24 cellular contexts compared by ENCODE assay signal in genomic region chr2:65594150-65594549, GRCh38.
DNase-seq lines count a peak whose midpoint lies in the region; ATAC-seq, FAIRE-seq and TF ChIP-seq lines count a peak whose summit lies in the region.
"Had no signal": no experiment of that assay in that cellular context is flagged by ENCODE, and none has a peak within 500 bp of the region (broad histone marks: within the 10 kb centered on the region; RNA-seq: fewer than 3 reads in every experiment).

No MANE protein-coding gene starts in this region.

- no peak overlapping the region for H2AFZ ChIP-seq in HepG2 (ENCODE audit: low read length)
- H2AFZ ChIP-seq in IMR-90 (replicated peaks; ENCODE audit: low read length, poor library complexity): no peak overlapping the region

- H3K18ac ChIP-seq in IMR-90 (ENCODE audit: low read depth, low read length): no peak overlapping the region

- TF ChIP-seq RAD21 in HepG2 (CRISPR knock-in tag; IDR thresholded peaks at IDR 0.05) (no peak), IMR-90 (IDR thresholded peaks at IDR 0.05; ENCODE audit: low read length) (no peak)

- FAIRE-seq in HepG2 (lab: Jason Lieb, UNC): no peak
- FAIRE-seq: GM12878, GM12892, GM19239 had no signal

- H4K8ac ChIP-seq in IMR-90 (ENCODE audit: low read depth in 2 of 2, low read length in 2 of 2): no peak overlapping the region

- H2BK120ac ChIP-seq in IMR-90 (ENCODE audit: low read depth, low read length): no peak overlapping the region

- no peak for TF ChIP-seq EP300 in HepG2 (IDR thresholded peaks at IDR 0.05; ENCODE audit: low read depth in 2 of 2, low read length in 2 of 2)
- TF ChIP-seq EP300 in HepG2 (CRISPR knock-in tag; IDR thresholded peaks at IDR 0.05; ENCODE audit: borderline replicate concordance): no peak

- H3K4me1 ChIP-seq in HepG2 (ENCODE audit: insufficient read depth, low read length) (peaks cover 7% of the 10 kb centered on the region), right lobe of liver (peaks cover 0 to 3% (median 0%) of the 10 kb centered on the region in 4 donors), IMR-90 (ENCODE audit: control insufficient read depth, insufficient read depth, low read length) (no peaks in the 10 kb centered on the region)
- H3K4me1 ChIP-seq: BE2C, BLaER1 had no signal

- H3K27ac ChIP-seq in HepG2 (ENCODE audit: extremely low read length, insufficient read depth, low read length) (no peak overlapping the region), right lobe of liver (no peak overlapping the region), IMR-90 (ENCODE audit: insufficient read depth, low read length) (no peak overlapping the region)
- H3K27ac ChIP-seq: 22Rv1, BLaER1 had no signal

- H2BK20ac ChIP-seq in IMR-90 (ENCODE audit: low read depth, low read length): no peak overlapping the region

- TF ChIP-seq POLR2A in HepG2 (IDR thresholded peaks at IDR 0.05; ENCODE audit: insufficient read depth in 1 of 2, low read depth in 2 of 2, low read length in 2 of 2): no peak
- no peak for TF ChIP-seq POLR2A in right lobe of liver (IDR thresholded peaks at IDR 0.05)
- no peak for TF ChIP-seq POLR2A in IMR-90 (IDR thresholded peaks at IDR 0.05; ENCODE audit: low read depth, low read length)

- H3K79me1 ChIP-seq in IMR-90 (ENCODE audit: low read depth in 1 of 2, low read length in 2 of 2): no peaks in the 10 kb centered on the region

- BruUV-seq in HepG2 (replicated peaks; lab: Mats Ljungman, UMichigan): no TSS peak
- no TSS peak for BruUV-seq in IMR-90 (replicated peaks; lab: Mats Ljungman, UMichigan)

- in situ Hi-C loops in HepG2 (cut with HindIII; ENCODE audit: extremely low pct_ligation_motif_present, low pct_unique_long_range_greater_than_20kb): no loop called here
- in situ Hi-C loops in IMR-90 (cut with MboI; ENCODE audit: low sequenced_read_pairs): no loop called here

- H3K36me3 ChIP-seq in HepG2 (replicated peaks in 1 of 2; ENCODE audit: control insufficient read depth in 1 of 2, insufficient read depth in 2 of 2, low read length in 2 of 2) (no peaks in the 10 kb centered on the region), right lobe of liver (no peaks in the 10 kb centered on the region), IMR-90 (ENCODE audit: control insufficient read depth, insufficient read depth, low read length) (no peaks in the 10 kb centered on the region)
- H3K36me3 ChIP-seq: BE2C, BLaER1 had no signal

- H3K23ac ChIP-seq in IMR-90 (ENCODE audit: low read depth, low read length): no peak overlapping the region

- H3K79me2 ChIP-seq in HepG2 (ENCODE audit: insufficient read depth, low read length): no peaks in the 10 kb centered on the region

- H4K91ac ChIP-seq in IMR-90 (ENCODE audit: insufficient read depth, low read depth, low read length): no peak overlapping the region

- no peak overlapping the region for H2AK9ac ChIP-seq in IMR-90 (replicated peaks; ENCODE audit: low read depth, low read length, poor library complexity)

- no peak for ATAC-seq in HepG2
- ATAC-seq in right lobe of liver: no peak
- no peak for ATAC-seq in IMR-90 (ENCODE audit: low read depth)
- ATAC-seq in GM18502 (IDR thresholded peaks at IDR 0.05; ENCODE audit: poor library complexity, unreplicated experiment): no peak
- no peak for ATAC-seq in HG03469 (IDR thresholded peaks at IDR 0.05; ENCODE audit: unreplicated experiment)
- ATAC-seq: GM12878 had no signal

- H2AK5ac ChIP-seq in IMR-90 (ENCODE audit: low read depth, low read length): no peak overlapping the region

- no peak for TF ChIP-seq CTCF in HepG2 (CRISPR knock-in tag; IDR thresholded peaks at IDR 0.05)
- TF ChIP-seq CTCF in right lobe of liver (IDR thresholded peaks at IDR 0.05): no peak
- no peak for TF ChIP-seq CTCF in IMR-90 (conservative IDR thresholded peaks at IDR 0.05; ENCODE audit: low read depth, low read length)

- no peak overlapping the region for H3K14ac ChIP-seq in IMR-90 (replicated peaks; ENCODE audit: low read depth, low read length)

- no peak overlapping the region for H3K9ac ChIP-seq in HepG2 (ENCODE audit: insufficient read depth, low read depth, low read length)
- no peak overlapping the region for H3K9ac ChIP-seq in IMR-90 (ENCODE audit: low read depth, low read length)
- H3K9ac ChIP-seq: BLaER1 had no signal

- H2BK5ac ChIP-seq in IMR-90 (ENCODE audit: low read depth, low read length, poor library complexity, severe bottlenecking): no peak overlapping the region

- H3K9me1 ChIP-seq in IMR-90 (ENCODE audit: insufficient read depth, low read length): no peaks in the 10 kb centered on the region

- intact Hi-C loops in HepG2 (cut with micrococcal nuclease; ENCODE audit: unreplicated experiment) (no loop called here), right lobe of liver (cut with DNase I) (no loop called here), IMR-90 (cut with micrococcal nuclease) (no loop called here)

- no peak overlapping the region for H4K5ac ChIP-seq in IMR-90 (ENCODE audit: low read depth, low read length)

- H4K20me1 ChIP-seq in HepG2 (ENCODE audit: insufficient read depth, low read length) (no peaks in the 10 kb centered on the region), IMR-90 (ENCODE audit: insufficient read depth, low read length) (no peaks in the 10 kb centered on the region)
- H4K20me1 ChIP-seq: BLaER1 had no signal

- no peaks in the 10 kb centered on the region for H3K9me3 ChIP-seq in HepG2 (ENCODE audit: low read length)
- H3K9me3 ChIP-seq in right lobe of liver: no peaks in the 10 kb centered on the region
- no peaks in the 10 kb centered on the region for H3K9me3 ChIP-seq in IMR-90 (ENCODE audit: control insufficient read depth, insufficient read depth, low read length)
- H3K9me3 ChIP-seq: BE2C, BLaER1 had no signal

- CTCF ChIA-PET in HepG2 (lab: Yijun Ruan, JAX; ENCODE audit: low intra/inter-chr PET ratio, low total read pairs): no interaction called here
- CTCF ChIA-PET in IMR-90 (lab: Yijun Ruan, JAX): interaction anchor here (0.6 kb wide), 1 partner anchor 537 kb away, joined by 3 read pairs; no protein-coding TSS in a partner anchor

- no peaks in the 10 kb centered on the region for H3K27me3 ChIP-seq in HepG2 (ENCODE audit: control insufficient read depth in 1 of 2, insufficient read depth in 2 of 2, low read length in 2 of 2)
- no peaks in the 10 kb centered on the region for H3K27me3 ChIP-seq in right lobe of liver
- peaks cover 7% of the 10 kb centered on the region for H3K27me3 ChIP-seq in IMR-90 (ENCODE audit: control insufficient read depth, insufficient read depth, low read length)
- H3K27me3 ChIP-seq: BE2C, BLaER1 had no signal

- dilution Hi-C loops in IMR-90 (cut with HindIII; ENCODE audit: low sequenced_read_pairs, unreplicated experiment): no loop called here

- H3K4me3 ChIP-seq in HepG2 (replicated peaks in 1 of 3; ENCODE audit: insufficient read depth in 1 of 3, low read depth in 2 of 3, low read length in 3 of 3) (no peak overlapping the region), right lobe of liver (no peak overlapping the region), IMR-90 (ENCODE audit: insufficient read depth, low read depth, low read length) (no peak overlapping the region)
- H3K4me3 ChIP-seq: BLaER1, GM12878 had no signal

- H3K56ac ChIP-seq in IMR-90 (ENCODE audit: extremely low read depth, insufficient read depth, low read length): no peak overlapping the region

- no peak overlapping the region for H3K4ac ChIP-seq in IMR-90 (ENCODE audit: low read depth, low read length)

- no peak overlapping the region for H3K4me2 ChIP-seq in HepG2 (ENCODE audit: low read depth, low read length)
- H3K4me2 ChIP-seq in IMR-90 (ENCODE audit: low read depth, low read length): no peak overlapping the region
- H3K4me2 ChIP-seq: BLaER1 had no signal

- DNase-seq in HepG2 (ENCODE audit: low spot score) (no peak), right lobe of liver (no peak), IMR-90 (no peak)
- DNase-seq: ACHN; BE2C; C1 segment of cervical spinal cord; CD4-positive, alpha-beta memory T cell; CD4-positive, CD25-positive, alpha-beta regulatory T cell; CD8-positive, alpha-beta memory T cell; COR-L47; DMS 273 treated with DMSO at 0.1 percent for 48 hours; DMS153; DMS53; DMS79; DND-41; EL; GDM1 had no signal

- POLR2A ChIA-PET in HepG2 (lab: Yijun Ruan, JAX) (no interaction called here), IMR-90 (lab: Charles Lee; ENCODE audit: unreplicated experiment) (no interaction called here)

- no peak overlapping the region for H2BK15ac ChIP-seq in IMR-90 (ENCODE audit: low read depth, low read length)

TF ChIP-seq in HepG2, 621 proteins besides CTCF, POLR2A, EP300 and RAD21:
- peak in 1 of 2 experiments; percentile 65; a peak in 2 of 4 replicates for TF ChIP-seq MAFK (conservative IDR thresholded peaks at IDR 0.05 in 1 of 2, IDR thresholded peaks at IDR 0.05 in 1 of 2; ENCODE audit: low read length in 2 of 2)
- TF ChIP-seq MAFF (IDR thresholded peaks at IDR 0.05; ENCODE audit: low read depth, low read length): peak; percentile 48; the same call in 1 of the 2 replicates
- TF ChIP-seq JUNB (CRISPR knock-in tag; IDR thresholded peaks at IDR 0.05; ENCODE audit: borderline replicate concordance): no peak

TF ChIP-seq in IMR-90, 13 proteins besides CTCF, POLR2A, EP300 and RAD21:
- TF ChIP-seq CHD1 (IDR thresholded peaks at IDR 0.05; ENCODE audit: low read depth, low read length) (no peak), MAFK (IDR thresholded peaks at IDR 0.05; ENCODE audit: low read depth, low read length) (peak; percentile 27; the same call in 1 of the 2 replicates)
TF ChIP-seq in IMR-90: peak in this region for 1.
